Comparison of ENCODE assay signal across 12 cellular contexts in genomic region chr11:122137081-122137793, GRCh38. TPM values are rescaled to one million over a fixed set of nuclear protein-coding genes. Genes with fewer than 3 reads are reported as not detected.
A peak's percentile ranks its signal among the peaks of the same experiment; 100 is the strongest.
DNase-seq lines count a peak whose midpoint lies in the region; ATAC-seq and TF ChIP-seq lines count a peak whose summit lies in the region.
"Had no signal": no experiment of that assay in that cellular context is flagged by ENCODE, and none has a peak within 500 bp of the region (broad histone marks: within the 10 kb centered on the region; RNA-seq: fewer than 3 reads in every experiment).

No MANE protein-coding gene starts in this region.

- no peak overlapping the region for H3K4me3 ChIP-seq in fibroblast of pulmonary artery (replicated peaks; ENCODE audit: low read depth, low read length)

- TF ChIP-seq CTCF in fibroblast of pulmonary artery (IDR thresholded peaks at IDR 0.05; ENCODE audit: low read length, missing control alignments) (no peak), GM13977 (IDR thresholded peaks at IDR 0.05; ENCODE audit: extremely low read depth, insufficient read depth, missing control alignments) (no peak)

- in situ Hi-C loops in GM13977 (cut with MboI; ENCODE audit: low pct_unique_long_range_greater_than_20kb, low sequenced_read_pairs, unreplicated experiment), result no loop called here

- DNase-seq in EL, result peak; percentile 94
- DNase-seq in SW 1271 (lab: John Stamatoyannopoulos, UW), result peak; percentile 64 to 95
- peak; percentile 88 for DNase-seq in fibroblast of pulmonary artery (ENCODE audit: low read depth)
- peak; percentile 86 for DNase-seq in renal cortical epithelial cell (ENCODE audit: low read depth)
- DNase-seq in DMS 273 treated with DMSO at 0.1 percent for 48 hours (lab: John Stamatoyannopoulos, UW), result no peak
- DNase-seq in cortex of kidney (lab: John Stamatoyannopoulos, UW), result no peak
- DNase-seq in GM13977 (ENCODE audit: low spot score), result no peak
- DNase-seq: activated CD4-positive, alpha-beta T cell treated with anti-CD3 and anti-CD28 coated beads, Interleukin-2, amount 50 U/mL, for 48 hours; MV-4-11; stimulated activated CD4-positive, alpha-beta T cell treated with anti-CD3 and anti-CD28 coated beads, Interleukin-12 subunit alpha, Interleukin-12 subunit beta, amount 100 ng/mL, for 4 hours had no signal

- no peak for ATAC-seq in HG03139 (IDR thresholded peaks at IDR 0.05; ENCODE audit: unreplicated experiment)

RNA-seq across cellular contexts. Expression of gene BLID, which starts 21.2 kb away (rescaled TPM):
- total RNA-seq in renal cortical epithelial cell, result not detected in 2 replicates
- total RNA-seq: G401 had no signal

Comparison
In these comparisons a context has a peak if more than half of its experiments do, and no peak if none do; other contexts are left out.
1. DNase-seq: peak in EL (single experiment), SW 1271 (2 of 2), fibroblast of pulmonary artery (single experiment) and renal cortical epithelial cell (single experiment); none in DMS 273 treated with DMSO at 0.1 percent for 48 hours (single experiment), cortex of kidney (single experiment) and GM13977 (single experiment).